9 cellular contexts compared by ENCODE assay signal in genomic region chr16:23423496-23424049, GRCh38. TPM values are rescaled to one million over a fixed set of nuclear protein-coding genes. Genes with fewer than 3 reads are reported as not detected.
DNase-seq lines count a peak whose midpoint lies in the region; ATAC-seq, FAIRE-seq and TF ChIP-seq lines count a peak whose summit lies in the region.
"Had no signal": no experiment of that assay in that cellular context is flagged by ENCODE, and none has a peak within 500 bp of the region (broad histone marks: within the 10 kb centered on the region; RNA-seq: fewer than 3 reads in every experiment).

No MANE protein-coding gene starts in this region.

- H3K27ac ChIP-seq in caudate nucleus (ENCODE audit: low read depth, low read length) (peak overlapping the region; percentile 54), lung (ENCODE audit: low read depth in 1 of 2, low read length in 1 of 2) (peak overlapping the region; percentile 80 to 89)

- no peak overlapping the region for H3K4me3 ChIP-seq in lung

- H3K27me3 Mint-ChIP-seq in activated T-cell treated with anti-CD3 and anti-CD28 coated beads, Interleukin-2, amount 50 U/mL, for 72 hours (ENCODE audit: low read depth) = no peaks in the 10 kb centered on the region

- H3K9me3 ChIP-seq in lung (ENCODE audit: control insufficient read depth in 2 of 2, insufficient read depth in 1 of 2, low read length in 1 of 2) = no peaks in the 10 kb centered on the region

- peaks cover 0 to 3% of the 10 kb centered on the region in 2 donors for H3K36me3 ChIP-seq in lung (ENCODE audit: control insufficient read depth in 2 of 2, insufficient read depth in 2 of 2, low read length in 2 of 2)

- peaks cover 5 to 6% of the 10 kb centered on the region in 2 donors for H3K36me3 Mint-ChIP-seq in activated T-cell treated with anti-CD3 and anti-CD28 coated beads, Interleukin-2, amount 50 U/mL, for 72 hours (ENCODE audit: insufficient read depth in 2 of 2)

- H3K4me1 Mint-ChIP-seq in activated T-cell treated with anti-CD3 and anti-CD28 coated beads, Interleukin-2, amount 50 U/mL, for 72 hours (ENCODE audit: low read depth) = no peaks in the 10 kb centered on the region

- ATAC-seq in lung (ENCODE audit: insufficient read depth, low FRiP score) (peak; percentile 83), HG03521 (IDR thresholded peaks at IDR 0.05; ENCODE audit: unreplicated experiment) (no peak), GM19455 (IDR thresholded peaks at IDR 0.05; ENCODE audit: unreplicated experiment) (no peak)
- no peak for ATAC-seq in activated T-cell treated with anti-CD3 and anti-CD28 coated beads, Interleukin-2, amount 50 U/mL, for 72 hours (replicated peaks in 1 of 2)

- H3K27ac Mint-ChIP-seq in activated T-cell treated with anti-CD3 and anti-CD28 coated beads, Interleukin-2, amount 50 U/mL, for 72 hours = no peak overlapping the region
- H3K27ac Mint-ChIP-seq: T-helper 2 cell treated with Interferon-gamma antibody and Interleukin-4, amounts not matched to agents 5 μg/mL and 100 μg/mL, for 36 hours had no signal

- 28 to 53% methylated on average over 11 of the region's 11 CpGs for WGBS in lung, 2 donors

- no peak for TF ChIP-seq CTCF in lung (IDR thresholded peaks at IDR 0.05; ENCODE audit: control extremely low read depth, extremely low read depth)

- H3K4me1 ChIP-seq in lung (ENCODE audit: control insufficient read depth in 2 of 2, insufficient read depth in 2 of 2, low read length in 2 of 2) = peaks cover 0 to 5% of the 10 kb centered on the region in 2 donors

- H3K27me3 ChIP-seq in lung (ENCODE audit: control insufficient read depth, insufficient read depth) = no peaks in the 10 kb centered on the region

- DNase-seq in A172 (ENCODE audit: low spot score) (peak; percentile 97), NCI-H1105 (lab: John Stamatoyannopoulos, UW) (peak; percentile 32), caudate nucleus (lab: John Stamatoyannopoulos, UW) (peak in 4 of 61 donors; percentile 2 to 42 (median 12)), lung (ENCODE audit: low spot score) (peak; percentile 87), frontal cortex (ENCODE audit: low spot score in 2 of 2) (no peak)
- DNase-seq in activated T-cell treated with anti-CD3 and anti-CD28 coated beads, Interleukin-2, amount 50 U/mL, for 72 hours = no peak

- no peak for FAIRE-seq in frontal cortex (lab: Jason Lieb, UNC)

- H3K4me3 Mint-ChIP-seq in activated T-cell treated with anti-CD3 and anti-CD28 coated beads, Interleukin-2, amount 50 U/mL, for 72 hours = no peak overlapping the region
- H3K4me3 Mint-ChIP-seq: T-helper 2 cell treated with Interferon-gamma antibody and Interleukin-4, amounts not matched to agents 5 μg/mL and 100 μg/mL, for 36 hours had no signal

- no peaks in the 10 kb centered on the region for H3K9me3 Mint-ChIP-seq in activated T-cell treated with anti-CD3 and anti-CD28 coated beads, Interleukin-2, amount 50 U/mL, for 72 hours
- H3K9me3 Mint-ChIP-seq: T-helper 2 cell treated with Interferon-gamma antibody and Interleukin-4, amounts not matched to agents 5 μg/mL and 100 μg/mL, for 36 hours had no signal

RNA-seq across cellular contexts. Expression of gene COG7, which starts 29.4 kb away (rescaled TPM):
- 14.5 and 21.0 TPM in 2 replicates for total RNA-seq in A172 (2014; rRNA removed; shearing (Covaris generic))
- total RNA-seq in lung (10 to 100 TPM; 24.1 to 34.0 TPM), frontal cortex (16.7 TPM)
- polyA plus RNA-seq in lung = 10 to 100 TPM; 14.9 to 16.0 TPM
- 10 to 100 TPM; 23.6 to 24.3 TPM for total RNA-seq in activated T-cell treated with anti-CD3 and anti-CD28 coated beads, Interleukin-2, amount 50 U/mL, for 72 hours

Comparison
In these comparisons a context has a peak if more than half of its experiments do, and no peak if none do; other contexts are left out.
1. DNase-seq: peak in A172 (single experiment), NCI-H1105 (single experiment) and lung (single experiment); none in activated T-cell treated with anti-CD3 and anti-CD28 coated beads, Interleukin-2, amount 50 U/mL, for 72 hours (0 of 2) and frontal cortex (0 of 2).